1 cellular context compared by ENCODE assay signal in genomic region chr3:160869825-160870224, GRCh38.
TF ChIP-seq lines count a peak whose summit lies in the region.

No MANE protein-coding gene starts in this region.

TF ChIP-seq in liver, 16 proteins besides CTCF, POLR2A, EP300 and RAD21 (continued from another document):
- TF ChIP-seq REST (IDR thresholded peaks at IDR 0.05), result peak; percentile 48
- no peak for TF ChIP-seq ATF3 (IDR thresholded peaks at IDR 0.05)
- no peak for TF ChIP-seq GABPA (IDR thresholded peaks at IDR 0.05 in 1 of 2, conservative IDR thresholded peaks at IDR 0.05 in 1 of 2)
- peak in 1 of 2 donors; percentile 35 for TF ChIP-seq JUND (IDR thresholded peaks at IDR 0.05)
